10 cellular contexts compared by ENCODE assay signal in genomic region chr12:6384499-6385436, GRCh38. TPM values are rescaled to one million over a fixed set of nuclear protein-coding genes. Genes with fewer than 3 reads are reported as not detected.
DNase-seq lines count a peak whose midpoint lies in the region; ATAC-seq and TF ChIP-seq lines count a peak whose summit lies in the region.
"Had no signal": no experiment of that assay in that cellular context is flagged by ENCODE, and none has a peak within 500 bp of the region (broad histone marks: within the 10 kb centered on the region; RNA-seq: fewer than 3 reads in every experiment).

No MANE protein-coding gene starts in this region.

- H3K4me1 Mint-ChIP-seq in natural killer cell = peaks cover 0 to 6% of the 10 kb centered on the region in 2 donors

- H3K36me3 Mint-ChIP-seq in natural killer cell = no peaks in the 10 kb centered on the region

- ATAC-seq in natural killer cell = no peak

- peaks cover 25% of the 10 kb centered on the region for H3K4me1 ChIP-seq in ACC112 (ENCODE audit: control insufficient read depth, insufficient read depth, low read length, unreplicated experiment)

- DNase-seq in MG63 = peak; percentile 27
- DNase-seq in epithelial cell of proximal tubule (ENCODE audit: low read depth) = no peak
- no peak for DNase-seq in natural killer cell
- DNase-seq in activated CD4-positive, alpha-beta T cell treated with anti-CD3 and anti-CD28 coated beads for 1 hour = no peak
- no peak for DNase-seq in ecto neural progenitor cell (ENCODE audit: low spot score)
- DNase-seq in globus pallidus (ENCODE audit: low spot score) = no peak
- no peak for DNase-seq in DMS153 (lab: John Stamatoyannopoulos, UW)
- DNase-seq: NCI-H1694 treated with DMSO at 0.1 percent for 48 hours; stimulated activated CD8-positive, alpha-beta memory T cell treated with anti-CD3 and anti-CD28 coated beads, Interleukin-4, amount 100 ng/mL, for 48 hours had no signal

- peak overlapping the region in 1 of 2 donors; percentile 39 for H3K27ac Mint-ChIP-seq in natural killer cell

- peaks cover 45% of the 10 kb centered on the region for H3K79me2 ChIP-seq in ACC112 (ENCODE audit: control insufficient read depth, insufficient read depth, low read length, unreplicated experiment)

- no peak for TF ChIP-seq CTCF in epithelial cell of proximal tubule (conservative IDR thresholded peaks at IDR 0.05; ENCODE audit: low read depth, low read length)
- TF ChIP-seq CTCF in natural killer cell (IDR thresholded peaks at IDR 0.05) = no peak

- peak overlapping the region; percentile 69 for H3K4me3 Mint-ChIP-seq in natural killer cell

- H3K4me3 ChIP-seq in ACC112 (ENCODE audit: low read depth, low read length) (peak overlapping the region; percentile 81), MG63 (peak overlapping the region; percentile 86), epithelial cell of proximal tubule (ENCODE audit: low read depth, low read length) (peak overlapping the region; percentile 78)

- no peaks in the 10 kb centered on the region for H3K9me3 ChIP-seq in MG63

- H3K27me3 ChIP-seq in ACC112 (ENCODE audit: insufficient read depth, low read length) (no peaks in the 10 kb centered on the region), MG63 (no peaks in the 10 kb centered on the region)

- no peaks in the 10 kb centered on the region for H3K9me3 Mint-ChIP-seq in natural killer cell

- peaks cover 0 to 16% of the 10 kb centered on the region in 2 donors for H3K27me3 Mint-ChIP-seq in natural killer cell (ENCODE audit: low read depth in 2 of 2)

- H3K36me3 ChIP-seq in ACC112 (ENCODE audit: insufficient read depth, low read length) = peaks cover 12% of the 10 kb centered on the region
- peaks cover 47% of the 10 kb centered on the region for H3K36me3 ChIP-seq in MG63

- peak overlapping the region; percentile 77 for H3K27ac ChIP-seq in ACC112 (ENCODE audit: low read depth, low read length)

- intact Hi-C loops in natural killer cell (cut with micrococcal nuclease) = no loop called here

- H2AFZ ChIP-seq in ACC112 (ENCODE audit: low read length, unreplicated experiment) = no peak overlapping the region

RNA-seq across cellular contexts. Expression of gene LTBR, which starts 0.8 kb away (rescaled TPM):
- total RNA-seq in MG63 (2014; rRNA removed; shearing (Covaris generic); ENCODE audit: low replicate concordance) = 35.0 and 61.5 TPM in 2 replicates
- total RNA-seq in epithelial cell of proximal tubule = 108 and 152 TPM in 2 replicates
- total RNA-seq in natural killer cell = 1 to 10 TPM; 3.7 to 5.8 (median 4.4) TPM

RNA-seq across cellular contexts. Expression of gene SCNN1A, which starts 9.4 kb away (rescaled TPM):
- 0.07 and 0.66 TPM in 2 replicates for total RNA-seq in MG63 (2014; rRNA removed; shearing (Covaris generic); ENCODE audit: low replicate concordance)
- total RNA-seq in epithelial cell of proximal tubule = 15.6 and 52.2 TPM in 2 replicates
- total RNA-seq in natural killer cell = 1 to 10 TPM; 1.5 to 3.0 (median 1.5) TPM

RNA-seq across cellular contexts. Expression of gene TNFRSF1A, which starts 42.9 kb away (rescaled TPM):
- total RNA-seq in MG63 (2014; rRNA removed; shearing (Covaris generic); ENCODE audit: low replicate concordance) = 181 and 208 TPM in 2 replicates
- 163 and 186 TPM in 2 replicates for total RNA-seq in epithelial cell of proximal tubule
- 100 to 1,000 TPM in 1 of 3 donors, 10 to 100 TPM in 2; 75.7 to 116 (median 87.3) TPM for total RNA-seq in natural killer cell

RNA-seq across cellular contexts. Expression of gene CD27, which starts 60.0 kb away (rescaled TPM):
- total RNA-seq in MG63 (2014; rRNA removed; shearing (Covaris generic); ENCODE audit: low replicate concordance) = not detected in 2 replicates
- total RNA-seq in epithelial cell of proximal tubule (not detected in 2 replicates), natural killer cell (10 to 100 TPM in 1 of 3 donors, 1 to 10 TPM in 2; 2.7 to 13.7 (median 3.1) TPM)
